ENCODE assay signal across 7 cellular contexts in the genomic region with DNA sequence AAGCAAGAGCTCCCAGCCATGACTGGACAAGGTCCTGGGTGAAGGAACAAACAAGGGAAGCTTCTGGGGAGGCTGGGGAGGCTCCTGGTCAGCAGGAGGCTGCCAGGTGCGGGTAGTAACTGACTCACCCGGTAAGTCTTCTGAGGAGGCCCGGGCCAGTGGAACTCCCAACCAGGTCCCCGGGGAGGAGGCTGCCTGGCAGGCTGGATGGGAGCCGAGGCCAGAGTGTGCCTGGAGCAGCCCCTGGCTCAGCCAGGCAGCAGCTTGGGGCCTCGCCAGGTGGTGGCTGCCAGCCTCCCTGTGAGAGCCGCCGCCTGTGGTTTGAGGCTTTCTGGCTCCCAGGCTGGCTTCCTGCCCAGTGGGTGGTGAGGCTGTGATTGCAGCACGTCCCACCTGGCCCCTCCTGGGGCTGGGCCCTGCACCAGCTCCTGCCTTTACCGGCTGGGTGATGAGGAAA. TPM values are rescaled to one million over a fixed set of nuclear protein-coding genes. Genes with fewer than 3 reads are reported as not detected.
DNase-seq lines count a peak whose midpoint lies in the region; ATAC-seq and TF ChIP-seq lines count a peak whose summit lies in the region.

No MANE protein-coding gene starts in this region.

- H2BK12ac ChIP-seq in trophoblast cell (ENCODE audit: low read length) = no peak overlapping the region

- no peaks in the 10 kb centered on the region for H3K79me1 ChIP-seq in trophoblast cell (ENCODE audit: low read length)

- DNase-seq in LHCN-M2 (ENCODE audit: low read depth) (peak; percentile 94), T-helper 9 cell (peak; percentile 53), colonic mucosa (peak; percentile 75), trophoblast cell (peak; percentile 13 to 60), NOMO-1 treated with dmso at 0.1 percent for 144 hours (lab: John Stamatoyannopoulos, UW; ENCODE audit: unreplicated experiment) (no peak), dermis blood vessel endothelial cell (no peak)

- H3K23ac ChIP-seq in trophoblast cell (ENCODE audit: low read length) = no peak overlapping the region

- H3K4me3 ChIP-seq in colonic mucosa (no peak overlapping the region), trophoblast cell (ENCODE audit: low read depth, low read length) (no peak overlapping the region)

- H2BK5ac ChIP-seq in trophoblast cell (ENCODE audit: low read depth, low read length, poor library complexity) = no peak overlapping the region

- H3K9me3 ChIP-seq in colonic mucosa (no peaks in the 10 kb centered on the region), trophoblast cell (ENCODE audit: insufficient read depth, low read depth, low read length) (peaks cover 11% of the 10 kb centered on the region)

- no peak overlapping the region for H2AFZ ChIP-seq in trophoblast cell (ENCODE audit: insufficient read depth, low read length, poor library complexity)

- no peak overlapping the region for H3K9ac ChIP-seq in colonic mucosa (ENCODE audit: low read depth in 2 of 2, low read length in 2 of 2)
- no peak overlapping the region for H3K9ac ChIP-seq in trophoblast cell (ENCODE audit: low read length)

- no peak overlapping the region for H2AK5ac ChIP-seq in trophoblast cell (ENCODE audit: low read length)

- H3K4me1 ChIP-seq in colonic mucosa (no peaks in the 10 kb centered on the region), trophoblast cell (ENCODE audit: control insufficient read depth in 1 of 2, insufficient read depth in 2 of 2, low read length in 2 of 2) (peaks cover 0 to 2% of the 10 kb centered on the region in 2 experiments)

- H3K18ac ChIP-seq in trophoblast cell (ENCODE audit: low read length) = no peak overlapping the region

- H4K91ac ChIP-seq in trophoblast cell (ENCODE audit: low read depth, low read length) = no peak overlapping the region

- no peak for ATAC-seq in GM21619 (IDR thresholded peaks at IDR 0.05; ENCODE audit: unreplicated experiment)

- H3K4ac ChIP-seq in trophoblast cell (ENCODE audit: low read depth, low read length) = no peak overlapping the region

- intact Hi-C loops in colonic mucosa (cut with DNase I) = no loop called here

- no peak overlapping the region for H3K27ac ChIP-seq in colonic mucosa
- H3K27ac ChIP-seq in trophoblast cell (ENCODE audit: low read depth, low read length) = no peak overlapping the region

- H3K14ac ChIP-seq in trophoblast cell (ENCODE audit: low read length) = no peak overlapping the region

- H4K8ac ChIP-seq in trophoblast cell (ENCODE audit: low read depth, low read length) = no peak overlapping the region

- no peak for TF ChIP-seq CTCF in colonic mucosa (IDR thresholded peaks at IDR 0.05)

- no peaks in the 10 kb centered on the region for H3K36me3 ChIP-seq in colonic mucosa
- H3K36me3 ChIP-seq in trophoblast cell (ENCODE audit: control insufficient read depth in 1 of 2, insufficient read depth in 2 of 2, low read length in 2 of 2) = no peaks in the 10 kb centered on the region

- no peaks in the 10 kb centered on the region for H3K79me2 ChIP-seq in trophoblast cell (ENCODE audit: control insufficient read depth, insufficient read depth, low read length, poor library complexity)

- no peak overlapping the region for H2BK120ac ChIP-seq in trophoblast cell (ENCODE audit: insufficient read depth, low read length, poor library complexity)

- H4K12ac ChIP-seq in trophoblast cell (ENCODE audit: low read depth, low read length) = no peak overlapping the region

- H3K27me3 ChIP-seq in colonic mucosa (no peaks in the 10 kb centered on the region), trophoblast cell (ENCODE audit: insufficient read depth, low read length) (no peaks in the 10 kb centered on the region)

- no peak overlapping the region for H3K4me2 ChIP-seq in trophoblast cell (ENCODE audit: low read length)

- WGBS in trophoblast cell (ENCODE audit: extremely low coverage, insufficient coverage, insufficient read length) = no CpG with 5 or more reads among the region's 10 CpGs

RNA-seq across cellular contexts. Expression of gene IGF2, which starts 46.2 kb away (rescaled TPM):
- 106 and 173 TPM in 2 replicates for total RNA-seq in LHCN-M2 (2014; rRNA removed)
- polyA plus RNA-seq in LHCN-M2 (2012) = 1,307 TPM
- total RNA-seq in colonic mucosa = 1 to 10 TPM; 4.1 to 9.2 TPM
- 1,002 and 1,117 TPM in 2 replicates for polyA plus RNA-seq in trophoblast cell (2013)
- 3.5 and 11.2 TPM in 2 replicates for total RNA-seq in dermis blood vessel endothelial cell

Comparison
In these comparisons a context has a peak if more than half of its experiments do, and no peak if none do; other contexts are left out.
1. DNase-seq: peak in LHCN-M2 (single experiment), T-helper 9 cell (single experiment), colonic mucosa (single experiment) and trophoblast cell (2 of 2); none in NOMO-1 treated with dmso at 0.1 percent for 144 hours (single experiment) and dermis blood vessel endothelial cell (single experiment).